Comparison of ENCODE assay signal across 28 cellular contexts in genomic region chr16:68404736-68405345, GRCh38. TPM values are rescaled to one million over a fixed set of nuclear protein-coding genes. Genes with fewer than 3 reads are reported as not detected.
"Had no signal": no experiment of that assay in that cellular context is flagged by ENCODE, and none has a peak within 500 bp of the region (broad histone marks: within the 10 kb centered on the region; RNA-seq: fewer than 3 reads in every experiment).

No MANE protein-coding gene starts in this region.

- H3K36me3 Mint-ChIP-seq: activated naive CD4-positive, alpha-beta T cell treated with anti-CD3 and anti-CD28 coated beads, Interleukin-2, amount 50 U/mL, for 24 hours; activated naive CD8-positive, alpha-beta T cell treated with anti-CD3 and anti-CD28 coated beads, Interleukin-2, amount 10 ng/mL, durations not matched to agents 7 days and 5 days had no signal

- DNase-seq: activated CD4-positive, alpha-beta T cell treated with anti-CD3 and anti-CD28 coated beads, Interleukin-2, amount 10 ng/mL, durations not matched to agents 24 days and 14 days; activated CD4-positive, alpha-beta T cell treated with anti-CD3 and anti-CD28 coated beads, Interleukin-2, amount 50 U/mL, for 4 hours; activated CD8-positive, alpha-beta T cell treated with anti-CD3 and anti-CD28 coated beads for 36 hours; activated gamma-delta T cell; activated naive CD4-positive, alpha-beta T cell treated with Interleukin-2 at 50 U/mL for 16 hours; activated naive CD8-positive, alpha-beta T cell treated with anti-CD3 and anti-CD28 coated beads, Interleukin-2, amount 10 ng/mL, durations not matched to agents 7 days and 5 days; activated T-cell treated with anti-CD3 and anti-CD28 coated beads, Interleukin-2, amount 50 U/mL, for 1 hour; activated T-cell treated with anti-CD3 and anti-CD28 coated beads, Interleukin-2, amount 50 U/mL, for 72 hours; Kasumi-1; KG1; MG63; NCI-H1048; NCI-H1105 treated with DMSO at 0.1 percent for 48 hours; NCI-H1436; NCI-H1694; NCI-H1930; NCI-H2081 treated with DMSO at 0.1 percent for 48 hours; NCI-H226; NCI-H446 treated with DMSO at 0.1 percent for 48 hours; NCI-H524 treated with DMSO at 0.1 percent for 48 hours; SHP77; SJCRH30; T1000 had no signal

- H3K27me3 ChIP-seq: ascending aorta, MG63, SJCRH30 had no signal

- H3K27me3 Mint-ChIP-seq: activated naive CD4-positive, alpha-beta T cell treated with anti-CD3 and anti-CD28 coated beads, Interleukin-2, amount 50 U/mL, for 24 hours had no signal

- H3K4me1 ChIP-seq: ascending aorta had no signal

- H3K9me3 Mint-ChIP-seq: activated CD4-positive, alpha-beta T cell treated with anti-CD3 and anti-CD28 coated beads, Interleukin-2, amount 10 ng/mL, durations not matched to agents 24 days and 14 days; activated CD8-positive, alpha-beta T cell treated with anti-CD3 and anti-CD28 coated beads for 36 hours; activated naive CD4-positive, alpha-beta T cell treated with anti-CD3 and anti-CD28 coated beads, Interleukin-2, amount 50 U/mL, for 24 hours; activated naive CD8-positive, alpha-beta T cell treated with anti-CD3 and anti-CD28 coated beads, Interleukin-2, amount 10 ng/mL, durations not matched to agents 7 days and 5 days; activated T-cell treated with anti-CD3 and anti-CD28 coated beads, Interleukin-2, amount 50 U/mL, for 72 hours; activated T-helper 2 cell treated with anti-CD3 and anti-CD28 coated beads, Interferon-gamma antibody, Interleukin-2, Interleukin-4, amounts not matched to agents 10 μg/mL and 5 μg/mL and 100 μg/mL, durations not matched to agents 14 hours and 24 hours and 36 hours had no signal

- H3K4me3 ChIP-seq: ascending aorta, MG63, SJCRH30, SK-N-MC had no signal

- H3K27ac ChIP-seq: ascending aorta, SJCRH30, SK-N-MC had no signal

- H3K9me3 ChIP-seq: ascending aorta, MG63, SJCRH30 had no signal

- H3K36me3 ChIP-seq: ascending aorta, MG63, SJCRH30 had no signal

- H3K27ac Mint-ChIP-seq: activated CD4-positive, alpha-beta T cell treated with anti-CD3 and anti-CD28 coated beads, Interleukin-2, amount 10 ng/mL, durations not matched to agents 24 days and 14 days; activated CD8-positive, alpha-beta T cell treated with anti-CD3 and anti-CD28 coated beads for 36 hours; activated naive CD4-positive, alpha-beta T cell treated with anti-CD3 and anti-CD28 coated beads, Interleukin-2, amount 50 U/mL, for 24 hours; activated naive CD8-positive, alpha-beta T cell treated with anti-CD3 and anti-CD28 coated beads, Interleukin-2, amount 10 ng/mL, durations not matched to agents 7 days and 5 days; activated T-cell treated with anti-CD3 and anti-CD28 coated beads, Interleukin-2, amount 50 U/mL, for 72 hours; activated T-helper 2 cell treated with anti-CD3 and anti-CD28 coated beads, Interferon-gamma antibody, Interleukin-2, Interleukin-4, amounts not matched to agents 10 μg/mL and 5 μg/mL and 100 μg/mL, durations not matched to agents 14 hours and 24 hours and 36 hours had no signal

- ATAC-seq: activated CD8-positive, alpha-beta T cell treated with anti-CD3 and anti-CD28 coated beads for 36 hours; activated T-cell treated with anti-CD3 and anti-CD28 coated beads, Interleukin-2, amount 50 U/mL, for 72 hours; Panc1 had no signal

- H3K4me3 Mint-ChIP-seq: activated CD4-positive, alpha-beta T cell treated with anti-CD3 and anti-CD28 coated beads, Interleukin-2, amount 10 ng/mL, durations not matched to agents 24 days and 14 days; activated CD8-positive, alpha-beta T cell treated with anti-CD3 and anti-CD28 coated beads for 36 hours; activated naive CD4-positive, alpha-beta T cell treated with anti-CD3 and anti-CD28 coated beads, Interleukin-2, amount 50 U/mL, for 24 hours; activated naive CD8-positive, alpha-beta T cell treated with anti-CD3 and anti-CD28 coated beads, Interleukin-2, amount 10 ng/mL, durations not matched to agents 7 days and 5 days; activated T-cell treated with anti-CD3 and anti-CD28 coated beads, Interleukin-2, amount 50 U/mL, for 72 hours had no signal

RNA-seq across cellular contexts. Expression of gene SMPD3, which starts 43.5 kb away (rescaled TPM):
- total RNA-seq: ascending aorta had no signal
